ENCODE assay signal across 7 cellular contexts in the genomic region with DNA sequence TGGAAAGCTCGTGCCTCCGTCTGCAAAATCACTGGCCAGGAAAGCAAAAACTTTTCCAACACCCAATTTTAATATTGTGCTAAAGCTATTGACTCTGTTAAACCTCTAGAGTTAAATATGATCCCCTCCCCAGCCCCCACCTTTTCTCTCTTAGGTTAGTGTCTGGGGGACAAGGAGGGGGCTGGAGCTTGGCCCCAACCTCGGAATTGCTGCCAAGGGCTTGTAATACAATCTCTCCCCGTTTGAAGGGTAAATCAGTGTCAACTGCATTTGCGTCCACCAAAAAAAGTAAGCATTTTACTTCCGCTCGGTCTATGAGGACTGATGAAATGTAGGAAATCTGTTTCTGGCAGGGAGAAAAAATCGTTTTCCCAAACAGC. TPM values are rescaled to one million over a fixed set of nuclear protein-coding genes. Genes with fewer than 3 reads are reported as not detected.
DNase-seq lines count a peak whose midpoint lies in the region; ATAC-seq and TF ChIP-seq lines count a peak whose summit lies in the region.

A gene (plus strand): TSS at position 292 of the 380 bp plus-strand sequence. CDS start 8,259 bp downstream, outside the sequence.

- peak within 1 kb of the TSS; percentile 5 to 53 for H3K4me3 Mint-ChIP-seq in effector memory CD8-positive, alpha-beta T cell
- peak within 1 kb of the TSS; percentile 82 for H3K4me3 Mint-ChIP-seq in neural crest cell

- peak; percentile 4 for ATAC-seq in GM19452 (IDR thresholded peaks at IDR 0.05; ENCODE audit: unreplicated experiment)
- ATAC-seq in HG03159 (IDR thresholded peaks at IDR 0.05; ENCODE audit: unreplicated experiment) = peak; percentile 28
- ATAC-seq in effector memory CD8-positive, alpha-beta T cell (replicated peaks) = no peak
- ATAC-seq in GM21515 (IDR thresholded peaks at IDR 0.05; ENCODE audit: unreplicated experiment) = no peak

- H3K27me3 Mint-ChIP-seq in effector memory CD8-positive, alpha-beta T cell = peaks cover 49 to 59% of the 10 kb centered on the region in 2 donors
- H3K27me3 Mint-ChIP-seq in neural crest cell (ENCODE audit: low read depth) = peaks cover 48% of the 10 kb centered on the region

- H3K4me1 Mint-ChIP-seq in effector memory CD8-positive, alpha-beta T cell (ENCODE audit: low read depth in 2 of 2) = peaks cover 7 to 12% of the 10 kb centered on the region in 2 donors
- H3K4me1 Mint-ChIP-seq in neural crest cell = peaks cover 15% of the 10 kb centered on the region

- no peaks in the 10 kb centered on the region for H3K36me3 Mint-ChIP-seq in effector memory CD8-positive, alpha-beta T cell (ENCODE audit: insufficient read depth)
- H3K36me3 Mint-ChIP-seq in neural crest cell (ENCODE audit: low read depth) = no peaks in the 10 kb centered on the region

- DNase-seq in effector memory CD8-positive, alpha-beta T cell = no peak
- DNase-seq in neural crest cell (ENCODE audit: low read depth, low spot score) (no peak), GM10266 (ENCODE audit: extremely low spot score) (no peak), Ammon's horn (ENCODE audit: low spot score) (no peak)

- no peaks in the 10 kb centered on the region for H3K9me3 Mint-ChIP-seq in effector memory CD8-positive, alpha-beta T cell
- no peaks in the 10 kb centered on the region for H3K9me3 Mint-ChIP-seq in neural crest cell

- no peak for TF ChIP-seq CTCF in neural crest cell (conservative IDR thresholded peaks at IDR 0.05)
- TF ChIP-seq CTCF in GM10266 (IDR thresholded peaks at IDR 0.05; ENCODE audit: control insufficient read depth, insufficient read depth, low read depth, missing control alignments) = no peak

- H3K27ac Mint-ChIP-seq in effector memory CD8-positive, alpha-beta T cell = no peak within 1 kb of the TSS
- no peak within 1 kb of the TSS for H3K27ac Mint-ChIP-seq in neural crest cell (ENCODE audit: unreplicated experiment)

RNA-seq across cellular contexts. Expression of the gene that starts here (rescaled TPM):
- 3.3 and 3.4 TPM in 2 replicates for total RNA-seq in neural crest cell

Comparison
In these comparisons a context has a peak if more than half of its experiments do, and no peak if none do; other contexts are left out.
1. ATAC-seq: peak in GM19452 (single experiment) and HG03159 (single experiment); none in effector memory CD8-positive, alpha-beta T cell (single experiment) and GM21515 (single experiment).